In genomic region chr19:13574933-13575332, GRCh38 we compare ENCODE assay signal across 14 cellular contexts.
A peak's percentile ranks its signal among the peaks of the same experiment; 100 is the strongest.
DNase-seq lines count a peak whose midpoint lies in the region; ATAC-seq, FAIRE-seq and TF ChIP-seq lines count a peak whose summit lies in the region.
"Had no signal": no experiment of that assay in that cellular context is flagged by ENCODE, and none has a peak within 500 bp of the region (broad histone marks: within the 10 kb centered on the region; RNA-seq: fewer than 3 reads in every experiment).

No MANE protein-coding gene starts in this region.

- peaks cover 1% of the 10 kb centered on the region for H3K27me3 Mint-ChIP-seq in GM23338 (ENCODE audit: insufficient read depth, low read depth, poor library complexity)

- TF ChIP-seq CTCF in GM23338 (conservative IDR thresholded peaks at IDR 0.05; ENCODE audit: low read depth in 2 of 2) (peak; percentile 61 to 74), fibroblast of pulmonary artery (IDR thresholded peaks at IDR 0.05; ENCODE audit: low read length, missing control alignments) (peak; percentile 32)

- H3K4me1 Mint-ChIP-seq in GM23338 = peaks cover 7% of the 10 kb centered on the region; the same call in 2 of the 3 replicates
- H3K4me1 Mint-ChIP-seq: natural killer cell had no signal

- FAIRE-seq in GM19239 (lab: Jason Lieb, UNC) = no peak

- no peaks in the 10 kb centered on the region for H3K79me2 ChIP-seq in GM23338 (replicated peaks; ENCODE audit: insufficient read depth)

- no peak overlapping the region for H2AFZ ChIP-seq in GM23338

- H4K20me1 ChIP-seq in GM23338 (replicated peaks; ENCODE audit: insufficient read depth) = no peaks in the 10 kb centered on the region

- no peak overlapping the region for H3K4me3 ChIP-seq in GM23338
- no peak overlapping the region for H3K4me3 ChIP-seq in fibroblast of pulmonary artery (replicated peaks; ENCODE audit: low read depth, low read length)
- H3K4me3 ChIP-seq: stomach had no signal

- H3K4me2 ChIP-seq in GM23338 = no peak overlapping the region

- no peaks in the 10 kb centered on the region for H3K36me3 ChIP-seq in GM23338 (ENCODE audit: insufficient read depth)
- H3K36me3 ChIP-seq: stomach had no signal

- peaks cover 26% of the 10 kb centered on the region for H3K9me3 Mint-ChIP-seq in GM23338

- H3K27me3 ChIP-seq in GM23338 (ENCODE audit: insufficient read depth) = no peaks in the 10 kb centered on the region

- no peak overlapping the region for H3K27ac Mint-ChIP-seq in GM23338
- H3K27ac Mint-ChIP-seq: natural killer cell had no signal

- H3K36me3 Mint-ChIP-seq in GM23338 (ENCODE audit: low read depth) = peaks cover 3% of the 10 kb centered on the region; the same call in 1 of the 3 replicates
- H3K36me3 Mint-ChIP-seq: natural killer cell had no signal

- no peaks in the 10 kb centered on the region for H3K9me2 ChIP-seq in GM23338 (ENCODE audit: insufficient read depth)

- no peaks in the 10 kb centered on the region for H3F3A ChIP-seq in GM23338 (replicated peaks; ENCODE audit: low read depth)

- H3K4me1 ChIP-seq in GM23338 (ENCODE audit: insufficient read depth) = peaks cover 4% of the 10 kb centered on the region; the same call in 1 of the 2 replicates
- H3K4me1 ChIP-seq: stomach had no signal

- no peak overlapping the region for H3K27ac ChIP-seq in GM23338 (ENCODE audit: low read depth)
- H3K27ac ChIP-seq: stomach had no signal

- ATAC-seq in GM23338 = peak; percentile 66
- no peak for ATAC-seq in HG02938 (IDR thresholded peaks at IDR 0.05; ENCODE audit: unreplicated experiment)
- no peak for ATAC-seq in HG03342 (IDR thresholded peaks at IDR 0.05; ENCODE audit: unreplicated experiment)
- ATAC-seq: natural killer cell had no signal

- no peak overlapping the region for H3K4me3 Mint-ChIP-seq in GM23338
- H3K4me3 Mint-ChIP-seq: natural killer cell had no signal

- peak; percentile 50 for DNase-seq in AG08395 (ENCODE audit: low spot score)
- DNase-seq in GM23338 (ENCODE audit: low spot score) = peak; percentile 67
- peak; percentile 48 for DNase-seq in RPMI8226
- DNase-seq in fibroblast of pulmonary artery (ENCODE audit: low read depth) = no peak
- no peak for DNase-seq in GOT3 (lab: John Stamatoyannopoulos, UW)
- DNase-seq in GM19239 (ENCODE audit: insufficient read length, low spot score) = no peak
- DNase-seq: activated CD4-positive, alpha-beta T cell treated with anti-CD3 and anti-CD28 coated beads for 4 hours; activated naive CD4-positive, alpha-beta T cell treated with Interleukin-2 at 50 U/mL for 16 hours; effector memory CD4-positive, alpha-beta T cell; natural killer cell; NCI-H1417 treated with DMSO at 0.1 percent for 48 hours; stomach had no signal

TF ChIP-seq in GM23338, 12 proteins besides CTCF, POLR2A, EP300 and RAD21:
- TF ChIP-seq EZH2phosphoT487 (IDR thresholded peaks at IDR 0.05; ENCODE audit: unreplicated experiment) (no peak), POLR2AphosphoS5 (IDR thresholded peaks at IDR 0.05; ENCODE audit: low read depth) (no peak), CREB1 (CRISPR knock-in tag; IDR thresholded peaks at IDR 0.05; ENCODE audit: low read depth) (no peak), NANOG (IDR thresholded peaks at IDR 0.05; ENCODE audit: borderline replicate concordance) (no peak)
TF ChIP-seq in GM23338: peak in this region for 0.

Comparison
In these comparisons a context has a peak if more than half of its experiments do, and no peak if none do; other contexts are left out.
1. DNase-seq: peak in AG08395 (single experiment), GM23338 (single experiment) and RPMI8226 (single experiment); none in fibroblast of pulmonary artery (single experiment), GOT3 (single experiment) and GM19239 (single experiment).